In the genomic region with DNA sequence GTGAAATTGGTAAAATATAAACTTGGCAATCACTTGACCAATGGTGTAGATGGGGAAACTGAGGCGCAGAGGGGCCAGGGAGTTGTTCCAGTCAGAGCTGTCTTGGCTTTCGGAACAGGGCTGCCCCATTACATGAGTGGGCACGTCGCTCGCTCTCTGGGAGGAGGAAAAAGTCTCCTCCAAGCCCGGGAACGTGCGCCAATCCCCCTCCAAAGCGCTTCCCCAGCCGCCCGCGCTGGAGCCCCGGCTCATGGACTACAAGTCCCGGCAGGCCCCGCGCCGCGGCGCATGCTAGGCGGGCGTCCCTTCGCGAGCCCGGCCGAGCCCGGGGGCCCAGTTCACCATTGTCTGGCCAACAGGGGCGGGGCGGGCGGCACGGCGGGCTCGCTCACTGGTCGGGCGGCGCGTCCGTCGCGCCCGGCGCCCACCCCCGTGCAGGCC, we compare ENCODE assay signal across 8 cellular contexts. TPM values are rescaled to one million over a fixed set of nuclear protein-coding genes. Genes with fewer than 3 reads are reported as not detected.
A peak's percentile ranks its signal among the peaks of the same experiment; 100 is the strongest.
DNase-seq lines count a peak whose midpoint lies in the region; ATAC-seq, FAIRE-seq and TF ChIP-seq lines count a peak whose summit lies in the region.

No MANE protein-coding gene starts in this region.

- DNase-seq in A549 (ENCODE audit: low read depth in 1 of 2, low spot score in 1 of 2) (peak; percentile 96 to 99), NCI-H226 (peak; percentile 92), activated B cell treated with CpG ODN at 0.5 μM for 24 hours (peak; percentile 95), bronchial epithelial cell (ENCODE audit: low read depth) (peak; percentile 69), inferior parietal cortex (ENCODE audit: extremely low spot score) (peak; percentile 90), smooth muscle cell of the brain vasculature (ENCODE audit: low read depth, low spot score) (peak; percentile 92)

- H3K4me2 ChIP-seq in A549 = peak overlapping the region; percentile 84

- peaks cover 4% of the 10 kb centered on the region for H3K36me3 Mint-ChIP-seq in activated B cell treated with CpG ODN at 0.5 μM for 24 hours (ENCODE audit: low read depth)

- H3K9me3 ChIP-seq in A549 = no peaks in the 10 kb centered on the region

- no peaks in the 10 kb centered on the region for H3K9me3 Mint-ChIP-seq in activated B cell treated with CpG ODN at 0.5 μM for 24 hours

- POLR2A ChIA-PET in A549 (lab: Yijun Ruan, JAX) = no interaction called here
- POLR2A ChIA-PET in activated B cell treated with CpG ODN at 0.5 μM for 24 hours (lab: Charles Lee) = interaction anchor here (0.6 to 1.0 kb wide), 2 partner anchors 12 to 42 kb away, joined by 3 read pairs; partner anchors contain the start of gene ALKBH5

- no peaks in the 10 kb centered on the region for H3K27me3 ChIP-seq in bronchial epithelial cell (ENCODE audit: control insufficient read depth, insufficient read depth, low read length)

- no peak for TF ChIP-seq EP300 in A549 (IDR thresholded peaks at IDR 0.05)

- CTCF ChIA-PET in A549 (lab: Yijun Ruan, JAX) (interaction anchor here (1.1 kb wide), 2 partner anchors 27 to 36 kb away, joined by 3 to 4 read pairs; no protein-coding TSS in a partner anchor), activated B cell treated with CpG ODN at 0.5 μM for 24 hours (lab: Charles Lee) (no interaction called here)

- no peak for TF ChIP-seq CTCF in A549 (IDR thresholded peaks at IDR 0.05)
- no peak for TF ChIP-seq CTCF in activated B cell treated with CpG ODN at 0.5 μM for 24 hours (IDR thresholded peaks at IDR 0.05)
- no peak for TF ChIP-seq CTCF in bronchial epithelial cell (IDR thresholded peaks at IDR 0.05; ENCODE audit: insufficient read depth, low read length, severe bottlenecking)

- peak overlapping the region; percentile 57 to 96 for H3K27ac ChIP-seq in A549

- no peaks in the 10 kb centered on the region for H3K27me3 Mint-ChIP-seq in activated B cell treated with CpG ODN at 0.5 μM for 24 hours

- no peak for FAIRE-seq in A549 (lab: Jason Lieb, UNC)
- FAIRE-seq in bronchial epithelial cell (lab: Jason Lieb, UNC) = no peak

- no peaks in the 10 kb centered on the region for H3K36me3 ChIP-seq in bronchial epithelial cell (ENCODE audit: control insufficient read depth, insufficient read depth, low read length)

- 4% methylated on average over 26 of the region's 42 CpGs for WGBS in A549 (ENCODE audit: missing lambda C conversion rate)

- no peak for TF ChIP-seq POLR2A in A549 (IDR thresholded peaks at IDR 0.05; ENCODE audit: low read length)

- peaks cover 9% of the 10 kb centered on the region for H3K4me1 Mint-ChIP-seq in activated B cell treated with CpG ODN at 0.5 μM for 24 hours

- H3K27ac Mint-ChIP-seq in activated B cell treated with CpG ODN at 0.5 μM for 24 hours = peak overlapping the region; percentile 12

- TF ChIP-seq RAD21 in A549 (conservative IDR thresholded peaks at IDR 0.05 in 1 of 2, IDR thresholded peaks at IDR 0.05 in 1 of 2) = no peak

- H3K4me3 Mint-ChIP-seq in activated B cell treated with CpG ODN at 0.5 μM for 24 hours = peak overlapping the region; percentile 38

- ATAC-seq in A549 (peak; percentile 90 to 97), GM18873 (IDR thresholded peaks at IDR 0.05; ENCODE audit: low FRiP score, unreplicated experiment) (peak; percentile 43), HG03159 (IDR thresholded peaks at IDR 0.05; ENCODE audit: unreplicated experiment) (peak; percentile 84), activated B cell treated with CpG ODN at 0.5 μM for 24 hours (ENCODE audit: low read depth) (peak; percentile 98)

- H3K4me3 ChIP-seq in A549 (peak overlapping the region; percentile 79), bronchial epithelial cell (ENCODE audit: low read depth, low read length) (peak overlapping the region; percentile 15)

- intact Hi-C loops in activated B cell treated with CpG ODN at 0.5 μM for 24 hours (cut with micrococcal nuclease) = loop anchor here (1.0 to 5.0 kb wide), 4 partner anchors 35 to 557 kb away; partner anchors contain the start of genes ALKBH5, MIEF2, SMCR8 and TVP23B

- H3K4me1 ChIP-seq in A549 = peaks cover 17% of the 10 kb centered on the region

TF ChIP-seq in A549, 52 proteins besides CTCF, POLR2A, EP300 and RAD21:
- no peak for TF ChIP-seq EHMT2 (IDR thresholded peaks at IDR 0.05; ENCODE audit: low read depth)
- TF ChIP-seq E2F6 (IDR thresholded peaks at IDR 0.05; ENCODE audit: borderline replicate concordance, low read depth) = peak; percentile 50; the same call in 1 of the 2 replicates
- peak; percentile 90 for TF ChIP-seq PBX3 (IDR thresholded peaks at IDR 0.05)
TF ChIP-seq in A549: peak in this region for 2.

RNA-seq across cellular contexts. Expression of gene LLGL1, which starts 0.3 kb away (rescaled TPM):
- polyA plus RNA-seq in A549 (2011; rRNA removed) = 11.2 and 13.1 TPM in 2 replicates
- polyA plus RNA-seq in A549 (2012; cell fraction: cytosol; rRNA removed) = 26.7 and 42.5 TPM in 2 replicates
- 42.1 and 57.8 TPM in 2 replicates for polyA plus RNA-seq in A549 (2012; cell fraction: nucleus; rRNA removed)
- polyA plus RNA-seq in A549 (2017; fragmentation: RNase III; extraction: RNeasy Plus Mini Kit Qiagen cat#74134 plus additional on column Dnase treatment) = 15.5 to 19.3 TPM (median 18.9 TPM) in 3 replicates
- 13.9 and 20.5 TPM in 2 replicates for polyA minus RNA-seq in A549 (2011; rRNA and poly(A)+ RNA removed)
- total RNA-seq in activated B cell treated with CpG ODN at 0.5 μM for 24 hours = 9.7 and 10.5 TPM in 2 replicates
- 20.0 and 23.2 TPM in 2 replicates for total RNA-seq in bronchial epithelial cell

RNA-seq across cellular contexts. Expression of gene FLII, which starts 33.4 kb away (rescaled TPM):
- polyA plus RNA-seq in A549 (2011; rRNA removed) = 280 and 299 TPM in 2 replicates
- polyA plus RNA-seq in A549 (2012; cell fraction: cytosol; rRNA removed) = 403 and 473 TPM in 2 replicates
- 1,130 and 1,454 TPM in 2 replicates for polyA plus RNA-seq in A549 (2012; cell fraction: nucleus; rRNA removed)
- 222 to 265 TPM (median 253 TPM) in 3 replicates for polyA plus RNA-seq in A549 (2017; fragmentation: RNase III; extraction: RNeasy Plus Mini Kit Qiagen cat#74134 plus additional on column Dnase treatment)
- polyA minus RNA-seq in A549 (2011; rRNA and poly(A)+ RNA removed) = 463 and 500 TPM in 2 replicates
- 291 and 301 TPM in 2 replicates for total RNA-seq in activated B cell treated with CpG ODN at 0.5 μM for 24 hours
- total RNA-seq in bronchial epithelial cell = 339 and 517 TPM in 2 replicates

RNA-seq across cellular contexts. Expression of gene MIEF2, which starts 35.3 kb away (rescaled TPM):
- polyA plus RNA-seq in A549 (2011; rRNA removed) (3.7 and 4.3 TPM in 2 replicates), A549 (2017; fragmentation: RNase III; extraction: RNeasy Plus Mini Kit Qiagen cat#74134 plus additional on column Dnase treatment) (6.0 to 8.5 TPM (median 7.0 TPM) in 3 replicates)
- polyA plus RNA-seq in A549 (2012; cell fraction: cytosol; rRNA removed) = 9.8 and 11.4 TPM in 2 replicates
- 49.8 and 52.9 TPM in 2 replicates for polyA plus RNA-seq in A549 (2012; cell fraction: nucleus; rRNA removed)
- 5.7 and 6.7 TPM in 2 replicates for polyA minus RNA-seq in A549 (2011; rRNA and poly(A)+ RNA removed)
- total RNA-seq in activated B cell treated with CpG ODN at 0.5 μM for 24 hours (5.6 and 8.8 TPM in 2 replicates), bronchial epithelial cell (21.1 and 23.0 TPM in 2 replicates)

RNA-seq across cellular contexts. Expression of gene ALKBH5, which starts 41.5 kb away (rescaled TPM):
- polyA plus RNA-seq in A549 (2011; rRNA removed) (99.2 and 105 TPM in 2 replicates), A549 (2017; fragmentation: RNase III; extraction: RNeasy Plus Mini Kit Qiagen cat#74134 plus additional on column Dnase treatment) (52.5 to 57.9 TPM (median 54.2 TPM) in 3 replicates)
- 69.5 and 90.7 TPM in 2 replicates for polyA plus RNA-seq in A549 (2012; cell fraction: cytosol; rRNA removed)
- 47.9 and 50.7 TPM in 2 replicates for polyA plus RNA-seq in A549 (2012; cell fraction: nucleus; rRNA removed)
- polyA minus RNA-seq in A549 (2011; rRNA and poly(A)+ RNA removed) = 158 and 192 TPM in 2 replicates
- total RNA-seq in activated B cell treated with CpG ODN at 0.5 μM for 24 hours (72.8 and 74.6 TPM in 2 replicates), bronchial epithelial cell (96.3 and 104 TPM in 2 replicates)

Comparison
In these comparisons a context has a peak if more than half of its experiments do, and no peak if none do; other contexts are left out.
1. Peak in every context shown above with its lines: DNase-seq, ATAC-seq, H3K4me3 ChIP-seq and H3K27ac ChIP-seq.
2. ATAC-seq: peak in every context shown above with its lines; median percentile 98 in activated B cell treated with CpG ODN at 0.5 μM for 24 hours; 94 in A549; 84 in HG03159; 43 in GM18873.